Comparison of ENCODE assay signal across 9 cellular contexts in the genomic region with DNA sequence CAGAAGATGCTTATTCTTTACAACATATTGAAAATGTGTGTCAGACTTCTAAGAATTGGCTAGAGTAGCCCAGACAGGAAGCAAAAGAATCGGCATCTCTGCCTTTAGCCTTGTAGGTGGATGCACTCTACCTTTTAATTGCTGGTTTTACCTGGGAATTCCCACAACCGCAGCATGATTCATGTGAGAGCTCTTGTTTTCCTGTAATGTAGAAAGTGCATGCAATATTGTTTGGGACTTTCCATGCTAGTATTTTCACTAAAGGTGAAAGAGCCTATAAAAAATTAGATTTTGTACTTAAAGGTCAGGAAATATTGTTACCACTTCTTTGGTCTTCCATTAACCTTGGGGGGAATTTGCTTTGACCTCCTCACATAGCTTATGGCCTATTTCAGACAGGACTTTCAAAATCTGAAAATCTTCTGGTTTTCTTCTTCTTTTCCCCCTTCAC.
A peak's percentile ranks its signal among the peaks of the same experiment; 100 is the strongest.
DNase-seq lines count a peak whose midpoint lies in the region; ATAC-seq and TF ChIP-seq lines count a peak whose summit lies in the region.
"Had no signal": no experiment of that assay in that cellular context is flagged by ENCODE, and none has a peak within 500 bp of the region (broad histone marks: within the 10 kb centered on the region; RNA-seq: fewer than 3 reads in every experiment).

No MANE protein-coding gene starts in this region.

- H3K4me1 ChIP-seq in esophagus muscularis mucosa = no peaks in the 10 kb centered on the region

- 83% methylated on average over 2 of the region's 2 CpGs for WGBS in esophagus muscularis mucosa

- CTCF ChIA-PET in CD4-positive, alpha-beta T cell (lab: Charles Lee) = no interaction called here

- no peak overlapping the region for H3K4me3 ChIP-seq in esophagus muscularis mucosa

- H3K27ac ChIP-seq in CD4-positive, alpha-beta T cell (ENCODE audit: low read depth, low read length) = no peak overlapping the region
- no peak overlapping the region for H3K27ac ChIP-seq in esophagus muscularis mucosa (replicated peaks in 1 of 4)

- intact Hi-C loops in CD4-positive, alpha-beta T cell (cut with DNase I, micrococcal nuclease) = no loop called here
- intact Hi-C loops in esophagus muscularis mucosa (cut with DNase I) = no loop called here

- H3K36me3 Mint-ChIP-seq in activated T-cell treated with anti-CD3 and anti-CD28 coated beads, Interleukin-2, amount 50 U/mL, for 4 hours (ENCODE audit: insufficient read depth) = no peaks in the 10 kb centered on the region
- no peaks in the 10 kb centered on the region for H3K36me3 Mint-ChIP-seq in CD4-positive, alpha-beta T cell (ENCODE audit: low read depth)

- no peak for TF ChIP-seq POLR2A in esophagus muscularis mucosa (IDR thresholded peaks at IDR 0.05; ENCODE audit: low read depth)

- H3K9me3 Mint-ChIP-seq in activated T-cell treated with anti-CD3 and anti-CD28 coated beads, Interleukin-2, amount 50 U/mL, for 4 hours = peaks cover 3% of the 10 kb centered on the region
- no peaks in the 10 kb centered on the region for H3K9me3 Mint-ChIP-seq in CD4-positive, alpha-beta T cell

- POLR2A ChIA-PET in CD4-positive, alpha-beta T cell (lab: Charles Lee) = no interaction called here

- H3K27me3 ChIP-seq in CD4-positive, alpha-beta T cell (ENCODE audit: control insufficient read depth, insufficient read depth, low read length) = no peaks in the 10 kb centered on the region
- no peaks in the 10 kb centered on the region for H3K27me3 ChIP-seq in esophagus muscularis mucosa

- DNase-seq in Daoy (ENCODE audit: low read depth) (peak; percentile 51), esophagus muscularis mucosa (ENCODE audit: extremely low spot score) (no peak), H4 (ENCODE audit: low spot score) (no peak), NCI-H2107 (lab: John Stamatoyannopoulos, UW) (no peak)
- no peak for DNase-seq in activated T-cell treated with anti-CD3 and anti-CD28 coated beads, Interleukin-2, amount 50 U/mL, for 4 hours
- no peak for DNase-seq in CD4-positive, alpha-beta T cell
- DNase-seq: NCI-H526 treated with DMSO at 0.1 percent for 48 hours had no signal

- ATAC-seq in GM19351 (IDR thresholded peaks at IDR 0.05; ENCODE audit: unreplicated experiment) (peak; percentile 65), HG03108 (IDR thresholded peaks at IDR 0.05; ENCODE audit: unreplicated experiment) (peak; percentile 61)
- ATAC-seq in activated T-cell treated with anti-CD3 and anti-CD28 coated beads, Interleukin-2, amount 50 U/mL, for 4 hours = peak; percentile 57 to 63
- no peak for ATAC-seq in CD4-positive, alpha-beta T cell (ENCODE audit: poor library complexity)

- no peaks in the 10 kb centered on the region for H3K36me3 ChIP-seq in esophagus muscularis mucosa

- no peak overlapping the region for H3K4me3 Mint-ChIP-seq in activated T-cell treated with anti-CD3 and anti-CD28 coated beads, Interleukin-2, amount 50 U/mL, for 4 hours
- no peak overlapping the region for H3K4me3 Mint-ChIP-seq in CD4-positive, alpha-beta T cell

- no peak for TF ChIP-seq CTCF in CD4-positive, alpha-beta T cell (IDR thresholded peaks at IDR 0.05)
- no peak for TF ChIP-seq CTCF in esophagus muscularis mucosa (IDR thresholded peaks at IDR 0.05)

- H3K9me3 ChIP-seq in CD4-positive, alpha-beta T cell (ENCODE audit: control insufficient read depth, low read length) = no peaks in the 10 kb centered on the region
- no peaks in the 10 kb centered on the region for H3K9me3 ChIP-seq in esophagus muscularis mucosa

- H3K27ac Mint-ChIP-seq in CD4-positive, alpha-beta T cell = no peak overlapping the region

- no peak for TF ChIP-seq EP300 in esophagus muscularis mucosa (IDR thresholded peaks at IDR 0.05)

- no peaks in the 10 kb centered on the region for H3K27me3 Mint-ChIP-seq in activated T-cell treated with anti-CD3 and anti-CD28 coated beads, Interleukin-2, amount 50 U/mL, for 4 hours (ENCODE audit: low read depth)
- H3K27me3 Mint-ChIP-seq in CD4-positive, alpha-beta T cell = peaks cover 8% of the 10 kb centered on the region

- peaks cover 12% of the 10 kb centered on the region for H3K4me1 Mint-ChIP-seq in activated T-cell treated with anti-CD3 and anti-CD28 coated beads, Interleukin-2, amount 50 U/mL, for 4 hours (ENCODE audit: low read depth)
- peaks cover 7% of the 10 kb centered on the region for H3K4me1 Mint-ChIP-seq in CD4-positive, alpha-beta T cell (ENCODE audit: low read depth)
